In the genomic region with DNA sequence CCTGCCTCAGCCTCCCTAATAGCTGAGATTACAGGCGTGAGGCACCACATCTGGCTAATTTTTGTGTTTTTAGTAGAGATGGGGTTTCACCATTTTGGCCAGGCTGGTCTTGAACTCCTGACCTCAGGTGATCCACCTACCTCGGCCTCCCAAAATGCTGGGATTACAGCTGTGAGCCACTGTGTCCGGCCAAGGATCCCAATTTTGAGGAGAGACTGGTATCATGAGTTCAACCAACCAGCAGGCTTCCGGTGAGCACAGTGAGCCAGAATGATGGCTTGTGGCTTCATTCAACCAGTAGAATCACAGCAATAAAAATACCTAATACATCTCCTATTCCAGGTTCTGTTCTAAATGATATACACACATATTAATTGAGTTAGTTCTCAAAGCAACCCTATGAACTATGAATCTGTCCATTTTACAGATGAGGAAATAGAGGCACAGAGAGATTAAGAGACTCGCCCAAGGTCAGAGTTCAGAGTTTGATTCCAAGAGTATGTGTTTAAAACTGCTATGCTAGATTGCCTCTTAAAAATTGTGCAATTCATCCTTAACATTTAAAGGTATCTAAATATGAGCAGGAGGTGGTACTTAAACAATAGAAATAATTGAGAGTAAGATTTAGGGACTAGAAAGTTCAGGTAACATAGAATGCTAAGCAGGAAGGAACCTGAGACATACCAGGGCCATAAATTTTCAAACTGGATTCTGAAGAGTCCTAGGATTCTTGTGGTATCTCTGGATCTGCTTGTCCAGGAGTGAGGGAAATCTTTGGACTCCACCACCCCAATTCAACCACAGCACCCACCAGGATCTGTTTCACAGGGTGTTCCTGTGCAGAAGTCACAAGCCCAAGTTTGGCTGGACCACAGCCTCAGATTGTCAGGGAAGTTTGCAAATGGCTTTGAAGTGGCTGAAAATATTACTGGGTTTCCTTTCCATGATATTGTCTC, we compare ENCODE assay signal across 28 cellular contexts. TPM values are rescaled to one million over a fixed set of nuclear protein-coding genes. Genes with fewer than 3 reads are reported as not detected.
"Had no signal": no experiment of that assay in that cellular context is flagged by ENCODE, and none has a peak within 500 bp of the region (broad histone marks: within the 10 kb centered on the region; RNA-seq: fewer than 3 reads in every experiment).

No MANE protein-coding gene starts in this region.

- H3K4me3 ChIP-seq: esophagus squamous epithelium, upper lobe of left lung had no signal

- H3K27ac ChIP-seq: epithelial cell of prostate, esophagus squamous epithelium, upper lobe of left lung, WERI-Rb-1 had no signal

- H3K4me3 Mint-ChIP-seq: activated CD4-positive, alpha-beta memory T cell treated with anti-CD3 and anti-CD28 coated beads for 36 hours; activated T-helper 1 cell treated with anti-CD3 and anti-CD28 coated beads, Interleukin-12 subunit alpha, Interleukin-12 subunit beta, Interleukin-2, Interleukin-4 antibody, amounts not matched to agents 30 ng/mL and 10 ng/mL and 1 ng/mL, durations not matched to agents 14 hours and 24 hours and 36 hours; naive thymus-derived CD4-positive, alpha-beta T cell had no signal

- H3K27ac Mint-ChIP-seq: activated CD4-positive, alpha-beta memory T cell treated with anti-CD3 and anti-CD28 coated beads for 36 hours; activated T-helper 1 cell treated with anti-CD3 and anti-CD28 coated beads, Interleukin-12 subunit alpha, Interleukin-12 subunit beta, Interleukin-2, Interleukin-4 antibody, amounts not matched to agents 30 ng/mL and 10 ng/mL and 1 ng/mL, durations not matched to agents 14 hours and 24 hours and 36 hours; naive thymus-derived CD4-positive, alpha-beta T cell had no signal

- H3K36me3 ChIP-seq: esophagus squamous epithelium, upper lobe of left lung, WERI-Rb-1 had no signal

- H3K4me1 Mint-ChIP-seq: naive thymus-derived CD4-positive, alpha-beta T cell had no signal

- DNase-seq: activated CD4-positive, alpha-beta memory T cell treated with anti-CD3 and anti-CD28 coated beads for 36 hours; activated CD4-positive, alpha-beta T cell treated with anti-CD3 and anti-CD28 coated beads for 48 hours; activated CD8-positive, alpha-beta memory T cell treated with anti-CD3 and anti-CD28 coated beads, Interleukin-2, amount 50 U/mL, for 4 hours; activated gamma-delta T cell treated with Interleukin-2 at 50 U/mL for 16 hours; activated naive CD4-positive, alpha-beta T cell treated with anti-CD3 and anti-CD28 coated beads, Interleukin-2, amount 50 U/mL, for 16 hours; activated T-cell treated with anti-CD3 and anti-CD28 coated beads, Interleukin-2, amount 50 U/mL, for 1 hour; effector CD8-positive, alpha-beta T cell; esophagus squamous epithelium; left colon; mammary epithelial cell; midbrain; naive thymus-derived CD4-positive, alpha-beta T cell; right cardiac atrium; stimulated activated CD4-positive, alpha-beta T cell treated with anti-CD3 and anti-CD28 coated beads, Interleukin-2, amount 100 ng/mL, for 48 hours; stimulated activated naive CD4-positive, alpha-beta T cell treated with Interleukin-2 at 50 U/mL for 16 hours; upper lobe of left lung; WERI-Rb-1 had no signal

- H3K27me3 ChIP-seq: esophagus squamous epithelium, upper lobe of left lung had no signal

- H3K36me3 Mint-ChIP-seq: activated CD4-positive, alpha-beta memory T cell treated with anti-CD3 and anti-CD28 coated beads for 36 hours; naive thymus-derived CD4-positive, alpha-beta T cell had no signal

- ATAC-seq: activated CD4-positive, CD25-positive, alpha-beta regulatory T cell treated with anti-CD3 and anti-CD28 coated beads, Interleukin-2, amount 50 U/mL, for 24 hours; left colon; naive thymus-derived CD4-positive, alpha-beta T cell; right cardiac atrium had no signal

- H3K9me3 Mint-ChIP-seq: activated CD4-positive, alpha-beta memory T cell treated with anti-CD3 and anti-CD28 coated beads for 36 hours; activated T-helper 1 cell treated with anti-CD3 and anti-CD28 coated beads, Interleukin-12 subunit alpha, Interleukin-12 subunit beta, Interleukin-2, Interleukin-4 antibody, amounts not matched to agents 30 ng/mL and 10 ng/mL and 1 ng/mL, durations not matched to agents 14 hours and 24 hours and 36 hours had no signal

- H3K9me3 ChIP-seq: esophagus squamous epithelium, upper lobe of left lung had no signal

- H3K4me1 ChIP-seq: esophagus squamous epithelium had no signal

RNA-seq across cellular contexts. Expression of gene CCDC42, which starts 25.1 kb away (rescaled TPM):
- total RNA-seq: bronchial epithelial cell, dermis microvascular lymphatic vessel endothelial cell, esophagus squamous epithelium, left colon, liver, mammary epithelial cell, omental fat pad, right cardiac atrium, skeletal muscle tissue had no signal
- polyA plus RNA-seq: keratinocyte; mammary epithelial cell; naive thymus-derived CD4-positive, alpha-beta T cell; right cardiac atrium had no signal

RNA-seq across cellular contexts. Expression of gene SPDYE4, which starts 38.8 kb away (rescaled TPM):
- total RNA-seq: activated CD4-positive, alpha-beta memory T cell treated with anti-CD3 and anti-CD28 coated beads for 36 hours; activated CD8-positive, alpha-beta memory T cell treated with anti-CD3 and anti-CD28 coated beads for 36 hours; activated T-helper 1 cell treated with anti-CD3 and anti-CD28 coated beads, Interleukin-12 subunit alpha, Interleukin-12 subunit beta, Interleukin-2, Interleukin-4 antibody, amounts not matched to agents 30 ng/mL and 10 ng/mL and 1 ng/mL, durations not matched to agents 14 hours and 24 hours and 36 hours; bronchial epithelial cell; dermis microvascular lymphatic vessel endothelial cell; esophagus squamous epithelium; frontal cortex; left colon; liver; mammary epithelial cell; omental fat pad; right cardiac atrium; skeletal muscle tissue; upper lobe of left lung had no signal
- polyA plus RNA-seq: keratinocyte; liver; mammary epithelial cell; naive thymus-derived CD4-positive, alpha-beta T cell; right cardiac atrium had no signal
